In genomic region chr10:34473174-34474059, GRCh38 we compare ENCODE assay signal across 17 cellular contexts.
A peak's percentile ranks its signal among the peaks of the same experiment; 100 is the strongest.
DNase-seq lines count a peak whose midpoint lies in the region; ATAC-seq lines count a peak whose summit lies in the region.
"Had no signal": no experiment of that assay in that cellular context is flagged by ENCODE, and none has a peak within 500 bp of the region (broad histone marks: within the 10 kb centered on the region; RNA-seq: fewer than 3 reads in every experiment).

No MANE protein-coding gene starts in this region.

- DNase-seq in SIG-M5 treated with dmso at 0.1 percent for 504 hours (lab: John Stamatoyannopoulos, UW; ENCODE audit: unreplicated experiment) (peak; percentile 12), SIG-M5 (lab: John Stamatoyannopoulos, UW) (no peak), SK-MEL-5 (ENCODE audit: low read depth, low spot score) (peak; percentile 85), left ventricle myocardium superior (no peak), sciatic nerve (ENCODE audit: low spot score) (no peak)
- no peak for DNase-seq in effector CD4-positive, alpha-beta T cell
- DNase-seq: activated CD4-positive, alpha-beta T cell treated with anti-CD3 and anti-CD28 coated beads, Interleukin-2, amount 50 U/mL, for 48 hours; activated gamma-delta T cell; amygdala; Calu3; Kasumi-1; NCI-H1436; NCI-H82; SK-N-SH had no signal

- ATAC-seq in left ventricle myocardium superior (peak; percentile 92), sciatic nerve (peak; percentile 46), GM21447 (IDR thresholded peaks at IDR 0.05; ENCODE audit: unreplicated experiment) (no peak), GM19324 (IDR thresholded peaks at IDR 0.05; ENCODE audit: low FRiP score, unreplicated experiment) (no peak)
- ATAC-seq: stimulated activated memory B cell treated with anti-CD40 and anti-IgM and Interleukin-4, amounts not matched to agents 10 μg/mL and 1 μg/mL and 100 μg/mL, for 72 hours had no signal

- intact Hi-C loops in left ventricle myocardium superior (cut with micrococcal nuclease) (no loop called here), sciatic nerve (cut with DNase I) (no loop called here)

- in situ Hi-C loops in SK-MEL-5 (cut with HindIII; ENCODE audit: low pct_unique_long_range_greater_than_20kb, low sequenced_read_pairs) = no loop called here

Comparison
In these comparisons a context has a peak if more than half of its experiments do, and no peak if none do; other contexts are left out.
1. DNase-seq: peak in SIG-M5 treated with dmso at 0.1 percent for 504 hours (single experiment) and SK-MEL-5 (single experiment); none in SIG-M5 (single experiment), left ventricle myocardium superior (single experiment), sciatic nerve (single experiment) and effector CD4-positive, alpha-beta T cell (single experiment).
2. ATAC-seq: peak in left ventricle myocardium superior (single experiment) and sciatic nerve (single experiment); none in GM21447 (single experiment) and GM19324 (single experiment).